ENCODE assay signal across 22 cellular contexts in genomic region chr2:239964399-239965185, GRCh38.
"Had no signal": no experiment of that assay in that cellular context is flagged by ENCODE, and none has a peak within 500 bp of the region (broad histone marks: within the 10 kb centered on the region; RNA-seq: fewer than 3 reads in every experiment).

No MANE protein-coding gene starts in this region.

- H3K36me3 ChIP-seq: ovary, prostate gland had no signal

- H3K9me3 ChIP-seq: neutrophil, ovary, prostate gland had no signal

- H3K4me1 ChIP-seq: lower lobe of right lung had no signal

- H3K27ac ChIP-seq: esophagus muscularis mucosa, foreskin keratinocyte, heart right ventricle, left lung, lower lobe of right lung, neutrophil, ovary, prostate gland, sigmoid colon, WERI-Rb-1 had no signal

- H3K4me3 ChIP-seq: esophagus muscularis mucosa, heart right ventricle, left lung, lower lobe of right lung, mucosa of descending colon, ovary, prostate gland, sigmoid colon had no signal

- H3K27me3 ChIP-seq: esophagus muscularis mucosa, foreskin keratinocyte, heart right ventricle, left lung, neutrophil, ovary, sigmoid colon had no signal

- DNase-seq: activated CD4-positive, alpha-beta T cell treated with anti-CD3 and anti-CD28 coated beads for 1 hour; activated CD8-positive, alpha-beta memory T cell treated with anti-CD3 and anti-CD28 coated beads, Interleukin-2, amount 10 ng/mL, durations not matched to agents 7 days and 5 days; activated CD8-positive, alpha-beta T cell treated with anti-CD3 and anti-CD28 coated beads, Interleukin-2, amount 10 ng/mL, durations not matched to agents 7 days and 5 days; anterior cingulate cortex; foreskin keratinocyte; heart right ventricle; kidney glomerular epithelial cell; lower lobe of right lung; mesendoderm; mucosa of descending colon; retina; small intestine; stimulated activated CD4-positive, alpha-beta T cell treated with anti-CD3 and anti-CD28 coated beads, Interleukin-4, amount 100 ng/mL, for 24 hours; substantia nigra; T1000; WERI-Rb-1 had no signal
